ENCODE assay signal across 19 cellular contexts in the genomic region with DNA sequence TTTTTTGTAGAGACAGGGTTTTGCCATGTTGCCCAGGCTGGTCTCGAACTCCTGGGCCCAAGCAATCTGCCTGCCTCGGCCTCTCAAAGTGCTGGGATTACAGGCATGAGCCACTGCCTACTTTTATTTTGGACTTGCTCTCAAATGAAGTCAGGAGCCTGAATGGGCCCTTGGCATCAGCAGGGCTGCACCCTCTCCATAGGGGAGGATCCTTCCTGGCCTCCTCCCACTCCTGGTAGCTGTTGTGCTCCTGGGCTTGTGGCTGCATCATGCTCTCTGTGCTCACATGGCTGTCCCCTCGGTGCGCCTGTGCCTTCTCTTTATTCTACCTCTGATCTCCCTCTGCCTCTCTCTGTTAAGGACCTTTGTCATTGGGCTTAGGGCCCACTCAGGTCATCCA. TPM values are rescaled to one million over a fixed set of nuclear protein-coding genes. Genes with fewer than 3 reads are reported as not detected.
DNase-seq lines count a peak whose midpoint lies in the region; ATAC-seq and TF ChIP-seq lines count a peak whose summit lies in the region.
"Had no signal": no experiment of that assay in that cellular context is flagged by ENCODE, and none has a peak within 500 bp of the region (broad histone marks: within the 10 kb centered on the region; RNA-seq: fewer than 3 reads in every experiment).

No MANE protein-coding gene starts in this region.

- H3K27ac ChIP-seq in neural progenitor cell = no peak overlapping the region
- H3K27ac ChIP-seq: 22Rv1, BLaER1, C4-2B had no signal

- peak; percentile 36 for DNase-seq in NCI-H82 (lab: John Stamatoyannopoulos, UW)
- no peak for DNase-seq in NCI-H82 treated with DMSO at 0.1 percent for 48 hours (lab: John Stamatoyannopoulos, UW; ENCODE audit: unreplicated experiment)
- DNase-seq in natural killer cell treated with Interleukin-12 subunit alpha and Interleukin-12 subunit beta and Interleukin-15 and Interleukin-18, amount 100 ng/mL, for 72 hours (ENCODE audit: low spot score) = peak; percentile 37
- DNase-seq in natural killer cell = no peak
- no peak for DNase-seq in neural progenitor cell (ENCODE audit: low spot score)
- DNase-seq in activated gamma-delta T cell treated with Interleukin-2 at 50 U/mL for 16 hours = no peak
- DNase-seq: Caco-2; CD4-positive, CD25-positive, alpha-beta regulatory T cell; CD8-positive, alpha-beta T cell; DMS153; DND-41; HCEC 1CT had no signal

- no peaks in the 10 kb centered on the region for H3K36me3 Mint-ChIP-seq in natural killer cell treated with Interleukin-12 subunit alpha and Interleukin-12 subunit beta and Interleukin-15 and Interleukin-18, amount 100 ng/mL, for 72 hours
- H3K36me3 Mint-ChIP-seq in natural killer cell (no peaks in the 10 kb centered on the region), neural progenitor cell (no peaks in the 10 kb centered on the region)
- H3K36me3 Mint-ChIP-seq: CD4-positive, CD25-positive, alpha-beta regulatory T cell; CD8-positive, alpha-beta T cell had no signal

- H3K36me3 ChIP-seq in neural progenitor cell = no peaks in the 10 kb centered on the region
- H3K36me3 ChIP-seq: BLaER1 had no signal

- no peak overlapping the region for H3K27ac Mint-ChIP-seq in natural killer cell treated with Interleukin-12 subunit alpha and Interleukin-12 subunit beta and Interleukin-15 and Interleukin-18, amount 100 ng/mL, for 72 hours
- H3K27ac Mint-ChIP-seq in natural killer cell = no peak overlapping the region
- H3K27ac Mint-ChIP-seq in neural progenitor cell = peak overlapping the region; percentile 36
- H3K27ac Mint-ChIP-seq: B cell; CD4-positive, CD25-positive, alpha-beta regulatory T cell; CD8-positive, alpha-beta T cell; GM23338 had no signal

- peaks cover 8% of the 10 kb centered on the region for H3K4me1 ChIP-seq in neural progenitor cell
- H3K4me1 ChIP-seq: Caco-2 had no signal

- H3K27me3 Mint-ChIP-seq in natural killer cell treated with Interleukin-12 subunit alpha and Interleukin-12 subunit beta and Interleukin-15 and Interleukin-18, amount 100 ng/mL, for 72 hours = peaks cover 3 to 6% of the 10 kb centered on the region in 2 donors
- H3K27me3 Mint-ChIP-seq in natural killer cell (ENCODE audit: low read depth in 2 of 2) (peaks cover 0 to 3% of the 10 kb centered on the region in 2 donors), neural progenitor cell (ENCODE audit: insufficient read depth, low read depth) (peaks cover 4% of the 10 kb centered on the region)

- ATAC-seq in natural killer cell treated with Interleukin-12 subunit alpha and Interleukin-12 subunit beta and Interleukin-15 and Interleukin-18, amount 100 ng/mL, for 72 hours = no peak
- ATAC-seq in natural killer cell (no peak), HG03460 (IDR thresholded peaks at IDR 0.05; ENCODE audit: unreplicated experiment) (no peak)
- ATAC-seq: CD8-positive, alpha-beta T cell; GM12878; GM23338 had no signal

- no peaks in the 10 kb centered on the region for H4K20me1 ChIP-seq in neural progenitor cell (ENCODE audit: low read depth)
- H4K20me1 ChIP-seq: BLaER1 had no signal

- no peak for TF ChIP-seq CTCF in natural killer cell (IDR thresholded peaks at IDR 0.05)
- TF ChIP-seq CTCF in neural progenitor cell (IDR thresholded peaks at IDR 0.05) = no peak

- no peak overlapping the region for H3K4me3 ChIP-seq in neural progenitor cell
- H3K4me3 ChIP-seq: BLaER1, GM12878, GM23338 had no signal

- no peaks in the 10 kb centered on the region for H3K9me3 ChIP-seq in neural progenitor cell (ENCODE audit: low read depth)
- H3K9me3 ChIP-seq: BLaER1, Caco-2 had no signal

- H3F3A ChIP-seq in neural progenitor cell (ENCODE audit: low read depth) = no peaks in the 10 kb centered on the region

- H3K79me2 ChIP-seq in neural progenitor cell (ENCODE audit: low read depth) = no peaks in the 10 kb centered on the region

- H3K27me3 ChIP-seq in neural progenitor cell = no peaks in the 10 kb centered on the region
- H3K27me3 ChIP-seq: BLaER1 had no signal

- H2AFZ ChIP-seq in neural progenitor cell (replicated peaks) = peak overlapping the region; percentile 50
- H2AFZ ChIP-seq: GM23338 had no signal

- no peaks in the 10 kb centered on the region for H3K4me1 Mint-ChIP-seq in natural killer cell treated with Interleukin-12 subunit alpha and Interleukin-12 subunit beta and Interleukin-15 and Interleukin-18, amount 100 ng/mL, for 72 hours (ENCODE audit: low read depth in 2 of 2)
- H3K4me1 Mint-ChIP-seq in natural killer cell (no peaks in the 10 kb centered on the region), neural progenitor cell (peaks cover 18% of the 10 kb centered on the region)
- H3K4me1 Mint-ChIP-seq: B cell had no signal

- intact Hi-C loops in natural killer cell (cut with micrococcal nuclease) = no loop called here

- H3K9ac ChIP-seq in neural progenitor cell = no peak overlapping the region
- H3K9ac ChIP-seq: BLaER1 had no signal

- H3K4me2 ChIP-seq in neural progenitor cell = no peak overlapping the region
- H3K4me2 ChIP-seq: BLaER1, GM23338 had no signal

- no peaks in the 10 kb centered on the region for H3K9me3 Mint-ChIP-seq in natural killer cell treated with Interleukin-12 subunit alpha and Interleukin-12 subunit beta and Interleukin-15 and Interleukin-18, amount 100 ng/mL, for 72 hours
- H3K9me3 Mint-ChIP-seq in natural killer cell (no peaks in the 10 kb centered on the region), neural progenitor cell (no peaks in the 10 kb centered on the region)
- H3K9me3 Mint-ChIP-seq: CD8-positive, alpha-beta T cell; GM23338 had no signal

- no peak overlapping the region for H3K4me3 Mint-ChIP-seq in natural killer cell treated with Interleukin-12 subunit alpha and Interleukin-12 subunit beta and Interleukin-15 and Interleukin-18, amount 100 ng/mL, for 72 hours
- no peak overlapping the region for H3K4me3 Mint-ChIP-seq in natural killer cell
- H3K4me3 Mint-ChIP-seq in neural progenitor cell = no peak overlapping the region
- H3K4me3 Mint-ChIP-seq: B cell; CD4-positive, CD25-positive, alpha-beta regulatory T cell; CD8-positive, alpha-beta T cell; GM23338 had no signal

RNA-seq across cellular contexts. Expression of a gene that starts 46.4 kb away (rescaled TPM):
- total RNA-seq in natural killer cell treated with Interleukin-12 subunit alpha and Interleukin-12 subunit beta and Interleukin-15 and Interleukin-18, amount 100 ng/mL, for 72 hours = 1 to 10 TPM in 1 of 2 donors, under 1 TPM in 1; 0.81 to 1.8 TPM
- total RNA-seq in natural killer cell (under 1 TPM; 0.24 to 0.68 (median 0.60) TPM), neural progenitor cell (ENCODE audit: low replicate concordance) (2.0 and 3.4 TPM in 2 replicates)

Comparison
In these comparisons a context has a peak if more than half of its experiments do, and no peak if none do; other contexts are left out.
1. DNase-seq: peak in NCI-H82 (single experiment) and natural killer cell treated with Interleukin-12 subunit alpha and Interleukin-12 subunit beta and Interleukin-15 and Interleukin-18, amount 100 ng/mL, for 72 hours (single experiment); none in NCI-H82 treated with DMSO at 0.1 percent for 48 hours (single experiment), natural killer cell (single experiment), neural progenitor cell (single experiment) and activated gamma-delta T cell treated with Interleukin-2 at 50 U/mL for 16 hours (single experiment).